9 cellular contexts compared by ENCODE assay signal in genomic region chr1:154324669-154325582, GRCh38. TPM values are rescaled to one million over a fixed set of nuclear protein-coding genes. Genes with fewer than 3 reads are reported as not detected.
A peak's percentile ranks its signal among the peaks of the same experiment; 100 is the strongest.
DNase-seq lines count a peak whose midpoint lies in the region; ATAC-seq, FAIRE-seq and TF ChIP-seq lines count a peak whose summit lies in the region.
"Had no signal": no experiment of that assay in that cellular context is flagged by ENCODE, and none has a peak within 500 bp of the region (broad histone marks: within the 10 kb centered on the region; RNA-seq: fewer than 3 reads in every experiment).

Gene ATP8B2, plus strand, starts transcription at chr1:154325525. Its CDS starts 2,617 bp downstream, at chr1:154328142.

- peaks cover 33% of the 10 kb centered on the region for H3K36me3 Mint-ChIP-seq in CD4-positive, alpha-beta T cell (ENCODE audit: low read depth)

- no peaks in the 10 kb centered on the region for H3K27me3 ChIP-seq in CD4-positive, alpha-beta T cell (ENCODE audit: control insufficient read depth, insufficient read depth, low read length)
- H3K27me3 ChIP-seq in right atrium auricular region, result no peaks in the 10 kb centered on the region

- no peak for FAIRE-seq in urothelium cell line (lab: Jason Lieb, UNC)
- FAIRE-seq: colon had no signal

- H3K27ac Mint-ChIP-seq in CD4-positive, alpha-beta T cell, result peak within 1 kb of the TSS; percentile 90

- ATAC-seq in CD4-positive, alpha-beta T cell (ENCODE audit: poor library complexity), result peak; percentile 57

- CTCF ChIA-PET in CD4-positive, alpha-beta T cell (lab: Charles Lee), result interaction anchor here (1.3 to 5.2 kb wide), 5 partner anchors 11 to 154 kb away, joined by 3 to 61 read pairs (median 4); no protein-coding TSS in a partner anchor

- TF ChIP-seq CTCF in CD4-positive, alpha-beta T cell (IDR thresholded peaks at IDR 0.05), result peak; percentile 95
- TF ChIP-seq CTCF in right atrium auricular region (IDR thresholded peaks at IDR 0.05), result peak; percentile 91 to 95

- H3K9me3 Mint-ChIP-seq in CD4-positive, alpha-beta T cell, result no peaks in the 10 kb centered on the region

- POLR2A ChIA-PET in CD4-positive, alpha-beta T cell (lab: Charles Lee), result interaction anchor here (0.5 to 6.6 kb wide), 8 partner anchors 11 to 115 kb away, joined by 3 to 94 read pairs (median 3); no protein-coding TSS in a partner anchor

- no peaks in the 10 kb centered on the region for H3K27me3 Mint-ChIP-seq in CD4-positive, alpha-beta T cell

- H3K4me3 ChIP-seq in right atrium auricular region, result peak within 1 kb of the TSS; percentile 84 to 88

- intact Hi-C loops in CD4-positive, alpha-beta T cell (cut with DNase I, micrococcal nuclease), result loop anchor here (1.0 to 10.0 kb wide), 8 partner anchors 10 to 760 kb away; partner anchors contain the start of genes UBAP2L (in 2 of the 2) and UBE2Q1 (in 1 of the 2)
- intact Hi-C loops in T-helper 2 cell treated with Interferon-gamma antibody and Interleukin-4, amounts not matched to agents 100 ng/mL and 5 ng/mL, for 36 hours (cut with micrococcal nuclease), result loop anchor here (2.0 to 5.0 kb wide), 3 partner anchors 104 to 653 kb away; partner anchors contain the start of genes ILF2, UBAP2L and UBE2Q1

- peak; percentile 68 to 80 (median 70) for DNase-seq in CD4-positive, alpha-beta T cell
- peak; percentile 33 for DNase-seq in GOT3 (lab: John Stamatoyannopoulos, UW)
- peak; percentile 41 for DNase-seq in NCI-H146 treated with DMSO at 0.1 percent for 48 hours (lab: John Stamatoyannopoulos, UW; ENCODE audit: unreplicated experiment)
- DNase-seq in amygdala (lab: John Stamatoyannopoulos, UW), result peak in 53 of 56 donors; percentile 3 to 78 (median 59)
- peak; percentile 74 for DNase-seq in right atrium auricular region (ENCODE audit: low spot score)
- peak; percentile 39 for DNase-seq in pulmonary artery endothelial cell (ENCODE audit: low read depth, low spot score)
- DNase-seq in urothelium cell line (ENCODE audit: low spot score), result peak; percentile 94

- H3K27ac ChIP-seq in CD4-positive, alpha-beta T cell (ENCODE audit: low read depth, low read length), result peak within 1 kb of the TSS; percentile 80
- H3K27ac ChIP-seq in right atrium auricular region, result peak within 1 kb of the TSS; percentile 92 to 95

- H3K4me1 ChIP-seq in right atrium auricular region, result peaks cover 0 to 40% of the 10 kb centered on the region in 2 donors

- no peaks in the 10 kb centered on the region for H3K36me3 ChIP-seq in right atrium auricular region

- H3K4me1 Mint-ChIP-seq in CD4-positive, alpha-beta T cell (ENCODE audit: low read depth), result peaks cover 36% of the 10 kb centered on the region

- no peaks in the 10 kb centered on the region for H3K9me3 ChIP-seq in CD4-positive, alpha-beta T cell (ENCODE audit: control insufficient read depth, low read length)
- no peaks in the 10 kb centered on the region for H3K9me3 ChIP-seq in right atrium auricular region

- H3K4me3 Mint-ChIP-seq in CD4-positive, alpha-beta T cell, result peak within 1 kb of the TSS; percentile 94

RNA-seq across cellular contexts. Expression of gene ATP8B2, which starts in this region (rescaled TPM):
- 10 to 100 TPM; 72.7 to 80.7 TPM for total RNA-seq in CD4-positive, alpha-beta T cell
- 123 and 125 TPM in 2 replicates for total RNA-seq in T-helper 2 cell treated with Interferon-gamma antibody and Interleukin-4, amounts not matched to agents 100 ng/mL and 5 ng/mL, for 36 hours
- total RNA-seq in right atrium auricular region (10 to 100 TPM; 22.8 to 82.5 TPM), pulmonary artery endothelial cell (77.0 and 112 TPM in 2 replicates)

Comparison
In these comparisons a context has a peak if more than half of its experiments do, and no peak if none do; other contexts are left out.
1. Peak in every context shown above with its lines: DNase-seq, ATAC-seq, H3K4me3 ChIP-seq and H3K27ac ChIP-seq.
2. DNase-seq: peak in every context shown above with its lines; median percentile 94 in urothelium cell line; 74 in right atrium auricular region; 70 in CD4-positive, alpha-beta T cell; 59 in amygdala; 41 in NCI-H146 treated with DMSO at 0.1 percent for 48 hours; 39 in pulmonary artery endothelial cell; 33 in GOT3.